In genomic region chr10:19819419-19820033, GRCh38 we compare ENCODE assay signal across 8 cellular contexts. TPM values are rescaled to one million over a fixed set of nuclear protein-coding genes. Genes with fewer than 3 reads are reported as not detected.
DNase-seq lines count a peak whose midpoint lies in the region; ATAC-seq, FAIRE-seq and TF ChIP-seq lines count a peak whose summit lies in the region.

No MANE protein-coding gene starts in this region.

- peak; percentile 57 for FAIRE-seq in A204.1 (lab: Jason Lieb, UNC)

- H3K9me3 ChIP-seq in breast epithelium (no peaks in the 10 kb centered on the region), lower lobe of right lung (no peaks in the 10 kb centered on the region)

- H3K36me3 ChIP-seq in GM06990 (ENCODE audit: control insufficient read depth, insufficient read depth, low read length) (no peaks in the 10 kb centered on the region), breast epithelium (no peaks in the 10 kb centered on the region), lower lobe of right lung (no peaks in the 10 kb centered on the region)

- peaks cover 1% of the 10 kb centered on the region; the same call in 1 of the 2 replicates for H3K27me3 ChIP-seq in GM06990 (replicated peaks; ENCODE audit: control insufficient read depth, insufficient read depth, low read length)
- no peaks in the 10 kb centered on the region for H3K27me3 ChIP-seq in breast epithelium
- no peaks in the 10 kb centered on the region for H3K27me3 ChIP-seq in lower lobe of right lung (ENCODE audit: low read depth)

- TF ChIP-seq CTCF in GM06990 (IDR thresholded peaks at IDR 0.05; ENCODE audit: insufficient read depth, low read length, poor library complexity, severe bottlenecking) (peak; percentile 49), breast epithelium (IDR thresholded peaks at IDR 0.05) (peak; percentile 74 to 90 (median 88)), lower lobe of right lung (IDR thresholded peaks at IDR 0.05) (peak; percentile 80)

- H3K4me1 ChIP-seq in breast epithelium (no peaks in the 10 kb centered on the region), lower lobe of right lung (peaks cover 24% of the 10 kb centered on the region)

- DNase-seq in GM06990 (ENCODE audit: extremely low read depth, insufficient read length) (no peak), NCI-H1048 (lab: John Stamatoyannopoulos, UW) (peak; percentile 18), breast epithelium (ENCODE audit: low spot score in 2 of 2) (no peak), lower lobe of right lung (no peak), activated T-cell treated with anti-CD3 and anti-CD28 coated beads for 4 hours (no peak)

- H3K27ac ChIP-seq in breast epithelium: peak overlapping the region; percentile 65 to 89
- peak overlapping the region; percentile 51 for H3K27ac ChIP-seq in lower lobe of right lung

- TF ChIP-seq POLR2A in breast epithelium (IDR thresholded peaks at IDR 0.05): no peak

- ATAC-seq in lower lobe of right lung (peak in 1 of 2 donors; percentile 11), HG02840 (IDR thresholded peaks at IDR 0.05; ENCODE audit: low FRiP score, unreplicated experiment) (no peak), HG03521 (IDR thresholded peaks at IDR 0.05; ENCODE audit: unreplicated experiment) (no peak)

- intact Hi-C loops in breast epithelium (cut with DNase I; ENCODE audit: low total_unique reads) (loop anchor here (5.0 kb wide), 1 partner anchor 83 kb away; no protein-coding TSS in a partner anchor), lower lobe of right lung (cut with DNase I) (no loop called here)

- no peak overlapping the region for H3K4me3 ChIP-seq in GM06990 (replicated peaks; ENCODE audit: low read depth, low read length)
- peak overlapping the region; percentile 89 to 92 (median 90) for H3K4me3 ChIP-seq in breast epithelium
- peak overlapping the region; percentile 82 for H3K4me3 ChIP-seq in lower lobe of right lung

RNA-seq across cellular contexts. Expression of gene PLXDC2, which starts 3.3 kb away (rescaled TPM):
- total RNA-seq in breast epithelium (100 to 1,000 TPM in 2 of 3 donors, 10 to 100 TPM in 1; 63.9 to 125 (median 101) TPM), lower lobe of right lung (143 TPM)
